Comparison of ENCODE assay signal across 8 cellular contexts in the genomic region with DNA sequence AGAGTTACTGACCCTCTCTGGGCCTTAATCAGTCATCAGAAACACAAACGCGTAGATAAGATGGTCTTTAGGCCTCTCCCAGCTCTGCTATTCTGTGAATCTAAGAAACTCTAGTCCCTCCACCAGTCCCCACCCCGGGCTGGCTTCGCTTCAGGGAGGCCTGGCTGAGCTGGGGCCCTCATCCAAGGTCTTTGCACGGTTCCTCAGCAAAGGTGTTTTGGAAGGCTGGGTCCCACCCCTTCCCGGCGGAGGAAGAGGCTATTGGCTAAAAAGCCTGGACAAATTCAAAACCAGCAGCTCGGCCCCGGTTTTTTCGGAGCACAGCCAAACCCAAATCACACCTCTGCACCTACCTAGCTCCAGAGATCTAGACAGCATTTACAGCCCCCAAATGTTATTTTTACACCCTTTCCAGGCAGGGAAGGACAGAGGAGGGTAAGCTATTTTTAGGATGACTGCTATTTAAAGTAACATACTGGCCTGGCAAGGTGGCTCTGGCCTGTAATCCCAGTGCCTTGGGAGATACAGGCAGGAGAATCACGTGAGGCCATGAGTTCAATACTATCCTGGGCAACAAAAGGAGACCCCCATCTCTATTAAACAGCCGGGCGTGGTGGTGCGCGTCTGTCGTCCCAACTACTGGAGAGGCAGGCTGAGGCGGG. TPM values are rescaled to one million over a fixed set of nuclear protein-coding genes. Genes with fewer than 3 reads are reported as not detected.
DNase-seq lines count a peak whose midpoint lies in the region; ATAC-seq and TF ChIP-seq lines count a peak whose summit lies in the region.

No MANE protein-coding gene starts in this region.

- H3K9me3 ChIP-seq in DOHH2 (ENCODE audit: control insufficient read depth, insufficient read depth, low read length) (no peaks in the 10 kb centered on the region), Panc1 (ENCODE audit: control insufficient read depth, insufficient read depth, low read depth, low read length) (no peaks in the 10 kb centered on the region), esophagus muscularis mucosa (no peaks in the 10 kb centered on the region)

- DNase-seq in Panc1 (ENCODE audit: low read depth, low spot score) (no peak), esophagus muscularis mucosa (ENCODE audit: extremely low spot score) (no peak), neural crest cell (ENCODE audit: low read depth, low spot score) (no peak), NCI-H2107 treated with DMSO at 0.1 percent for 48 hours (lab: John Stamatoyannopoulos, UW; ENCODE audit: unreplicated experiment) (no peak), NCI-H748 treated with DMSO at 0.1 percent for 48 hours (lab: John Stamatoyannopoulos, UW) (no peak)

- no peaks in the 10 kb centered on the region for H3K9me2 ChIP-seq in DOHH2 (replicated peaks; ENCODE audit: control insufficient read depth, low read length)

- peak overlapping the region; percentile 81 for H3K4me3 Mint-ChIP-seq in neural crest cell

- peak overlapping the region; percentile 94 for H3K27ac Mint-ChIP-seq in neural crest cell (ENCODE audit: unreplicated experiment)

- H3K27ac ChIP-seq in DOHH2 (ENCODE audit: low read depth, low read length): peak overlapping the region; percentile 64
- H3K27ac ChIP-seq in Panc1 (ENCODE audit: low read length): peak overlapping the region; percentile 73
- H3K27ac ChIP-seq in esophagus muscularis mucosa (replicated peaks in 1 of 4): peak overlapping the region; percentile 92 to 97 (median 96)

- BruUV-seq in Panc1 (replicated peaks; lab: Mats Ljungman, UMichigan): no TSS peak

- TF ChIP-seq POLR2A in esophagus muscularis mucosa (IDR thresholded peaks at IDR 0.05; ENCODE audit: low read depth): no peak

- H3K4me1 Mint-ChIP-seq in neural crest cell: peaks cover 5% of the 10 kb centered on the region

- no peaks in the 10 kb centered on the region for H3K9me3 Mint-ChIP-seq in neural crest cell

- 0 out of 2 replicates have a peak, but pooled peaks cover 3% of the 10 kb centered on the region for H3K27me3 ChIP-seq in DOHH2 (ENCODE audit: control insufficient read depth, low read length)
- no peaks in the 10 kb centered on the region for H3K27me3 ChIP-seq in Panc1 (ENCODE audit: control insufficient read depth, insufficient read depth, low read length)
- H3K27me3 ChIP-seq in esophagus muscularis mucosa: no peaks in the 10 kb centered on the region

- intact Hi-C loops in Panc1 (cut with micrococcal nuclease; ENCODE audit: unreplicated experiment) (loop anchor here (5.0 kb wide), 1 partner anchor 330 kb away; no protein-coding TSS in a partner anchor), esophagus muscularis mucosa (cut with DNase I) (loop anchor here (2.0 to 10.0 kb wide), 3 partner anchors 95 to 462 kb away; a partner anchor contains a TSS)

- H3K4me2 ChIP-seq in DOHH2 (ENCODE audit: low read length): peak overlapping the region; percentile 100

- POLR2A ChIA-PET in Panc1 (lab: Charles Lee): interaction anchor here (0.5 to 1.3 kb wide), 6 partner anchors 12 to 647 kb away, joined by 3 to 11 read pairs (median 4); no protein-coding TSS in a partner anchor

- H3K4me3 ChIP-seq in DOHH2 (ENCODE audit: low read length) (peak overlapping the region; percentile 95), Panc1 (ENCODE audit: low read depth in 2 of 2, low read length in 2 of 2) (peak overlapping the region; percentile 55 to 60), esophagus muscularis mucosa (peak overlapping the region; percentile 73 to 85 (median 80))

- H3K79me2 ChIP-seq in DOHH2 (ENCODE audit: control insufficient read depth, low read length): no peaks in the 10 kb centered on the region

- H3K27me3 Mint-ChIP-seq in neural crest cell (ENCODE audit: low read depth): no peaks in the 10 kb centered on the region

- CTCF ChIA-PET in Panc1 (lab: Charles Lee): interaction anchor here (0.6 to 1.9 kb wide), 20 partner anchors 9 to 588 kb away, joined by 3 to 30 read pairs (median 4); no protein-coding TSS in a partner anchor

- H3K4me1 ChIP-seq in DOHH2 (ENCODE audit: control insufficient read depth, low read length): peaks cover 16% of the 10 kb centered on the region
- peaks cover 4% of the 10 kb centered on the region; the same call in 1 of the 2 replicates for H3K4me1 ChIP-seq in Panc1 (ENCODE audit: control insufficient read depth, insufficient read depth, low read length)
- H3K4me1 ChIP-seq in esophagus muscularis mucosa: peaks cover 10 to 24% (median 22%) of the 10 kb centered on the region in 4 donors

- ATAC-seq in Panc1: no peak
- no peak for ATAC-seq in HG02884 (IDR thresholded peaks at IDR 0.05; ENCODE audit: unreplicated experiment)
- ATAC-seq in GM19324 (IDR thresholded peaks at IDR 0.05; ENCODE audit: low FRiP score, unreplicated experiment): no peak

- 53% methylated on average over 17 of the region's 17 CpGs for WGBS in esophagus muscularis mucosa

- no peaks in the 10 kb centered on the region for H3F3A ChIP-seq in DOHH2 (ENCODE audit: control insufficient read depth, insufficient read depth)

- no peak for TF ChIP-seq EP300 in esophagus muscularis mucosa (IDR thresholded peaks at IDR 0.05)

- TF ChIP-seq CTCF in DOHH2 (IDR thresholded peaks at IDR 0.05; ENCODE audit: low read depth, low read length, poor library complexity, severe bottlenecking): no peak
- TF ChIP-seq CTCF in Panc1 (IDR thresholded peaks at IDR 0.05): no peak
- no peak for TF ChIP-seq CTCF in esophagus muscularis mucosa (IDR thresholded peaks at IDR 0.05)
- TF ChIP-seq CTCF in neural crest cell (conservative IDR thresholded peaks at IDR 0.05): no peak

- H3K36me3 Mint-ChIP-seq in neural crest cell (ENCODE audit: low read depth): no peaks in the 10 kb centered on the region

- no peaks in the 10 kb centered on the region for H3K36me3 ChIP-seq in DOHH2 (ENCODE audit: control insufficient read depth, low read length)
- H3K36me3 ChIP-seq in Panc1 (ENCODE audit: control insufficient read depth, insufficient read depth, low read length): no peaks in the 10 kb centered on the region
- no peaks in the 10 kb centered on the region for H3K36me3 ChIP-seq in esophagus muscularis mucosa

- in situ Hi-C loops in Panc1 (cut with HindIII; ENCODE audit: low pct_unique_long_range_greater_than_20kb, low sequenced_read_pairs): no loop called here

- no peaks in the 10 kb centered on the region for H4K20me1 ChIP-seq in DOHH2 (ENCODE audit: control insufficient read depth, insufficient read depth, low read depth, low read length)

RNA-seq across cellular contexts. Expression of a gene that starts 13.2 kb away (rescaled TPM):
- 37.2 TPM for total RNA-seq in Panc1 (2021; ENCODE audit: unreplicated experiment)
- polyA plus RNA-seq in Panc1 (2012; ENCODE audit: insufficient read length): 62.5 TPM
- 10 to 100 TPM; 29.9 to 45.1 (median 38.8) TPM for total RNA-seq in esophagus muscularis mucosa
- total RNA-seq in neural crest cell: 48.2 and 50.8 TPM in 2 replicates

RNA-seq across cellular contexts. Expression of a gene that starts 46.9 kb away (rescaled TPM):
- 0.23 TPM for total RNA-seq in Panc1 (2021; ENCODE audit: unreplicated experiment)
- polyA plus RNA-seq in Panc1 (2012; ENCODE audit: insufficient read length): not detected
- 10 to 100 TPM in 2 of 4 donors, 1 to 10 TPM in 2; 4.9 to 24.7 (median 9.2) TPM for total RNA-seq in esophagus muscularis mucosa
- total RNA-seq in neural crest cell: 32.0 and 33.5 TPM in 2 replicates

RNA-seq across cellular contexts. Expression of a gene that starts 51.1 kb away (rescaled TPM):
- 0.44 TPM for total RNA-seq in Panc1 (2021; ENCODE audit: unreplicated experiment)
- 0.40 TPM for polyA plus RNA-seq in Panc1 (2012; ENCODE audit: insufficient read length)
- under 1 TPM; 0.32 to 0.50 (median 0.41) TPM for total RNA-seq in esophagus muscularis mucosa
- total RNA-seq in neural crest cell: 12.2 and 12.6 TPM in 2 replicates
